1 cellular context compared by ENCODE assay signal in genomic region chr6:159623156-159623555, GRCh38.
TF ChIP-seq lines count a peak whose summit lies in the region.

No MANE protein-coding gene starts in this region.

TF ChIP-seq in IMR-90, 13 proteins besides CTCF, POLR2A, EP300 and RAD21 (continued from another document):
- TF ChIP-seq MAZ (IDR thresholded peaks at IDR 0.05; ENCODE audit: borderline replicate concordance, low read depth, low read length) (no peak), FOS (IDR thresholded peaks at IDR 0.05; ENCODE audit: low read depth, low read length) (no peak), CEBPB (IDR thresholded peaks at IDR 0.05; ENCODE audit: low read depth, low read length) (peak; percentile 25; the same call in 1 of the 2 replicates), SMC3 (IDR thresholded peaks at IDR 0.05; ENCODE audit: low read depth, low read length) (no peak), BHLHE40 (IDR thresholded peaks at IDR 0.05; ENCODE audit: low read depth, low read length) (no peak), RCOR1 (IDR thresholded peaks at IDR 0.05; ENCODE audit: insufficient replicate concordance, low read length) (no peak), MAFK (IDR thresholded peaks at IDR 0.05; ENCODE audit: low read depth, low read length) (no peak)
TF ChIP-seq in IMR-90: peak in this region for 1.
